25 cellular contexts compared by ENCODE assay signal in the genomic region with DNA sequence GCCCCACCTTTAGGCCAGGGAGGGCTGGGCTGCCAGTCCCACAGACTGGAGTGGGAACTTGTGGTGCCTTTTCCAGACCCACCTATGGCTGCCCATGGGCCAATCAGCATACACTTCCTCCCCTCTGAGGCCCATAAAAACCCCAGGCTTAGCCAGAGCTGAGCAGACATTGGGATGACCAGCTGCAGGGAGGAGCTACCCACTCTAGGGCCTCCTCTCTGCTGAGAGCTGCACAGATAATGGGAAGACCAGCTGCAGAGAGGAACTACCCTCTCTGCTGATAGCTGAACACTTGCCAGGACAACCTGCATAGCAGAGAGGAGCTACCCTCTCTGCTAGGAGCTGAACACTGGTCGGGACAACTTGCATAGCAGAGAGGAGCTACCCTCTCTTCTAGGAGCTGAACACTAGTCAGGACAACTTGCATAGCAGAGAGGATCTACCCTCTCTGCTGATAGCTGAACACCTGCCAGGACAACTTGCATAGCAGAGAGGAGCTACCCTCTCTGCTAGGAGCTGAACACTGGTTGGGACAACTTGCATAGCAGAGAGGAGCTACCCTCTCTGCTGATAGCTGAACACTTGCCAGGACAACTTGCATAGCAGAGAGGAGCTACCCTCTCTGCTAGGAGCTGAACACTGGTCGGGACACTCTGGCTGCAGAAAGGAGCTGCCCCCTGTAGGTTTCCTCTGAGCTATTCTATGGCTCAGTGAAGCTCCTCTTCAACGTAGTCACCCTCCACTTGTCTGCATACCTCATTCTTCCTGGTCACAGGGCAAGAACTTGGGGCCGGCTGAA.
"Had no signal": no experiment of that assay in that cellular context is flagged by ENCODE, and none has a peak within 500 bp of the region (broad histone marks: within the 10 kb centered on the region; RNA-seq: fewer than 3 reads in every experiment).

No MANE protein-coding gene starts in this region.

- H3K4me3 Mint-ChIP-seq: activated naive CD4-positive, alpha-beta T cell treated with anti-CD3 and anti-CD28 coated beads for 36 hours; activated naive CD8-positive, alpha-beta T cell treated with anti-CD3 and anti-CD28 coated beads, Interleukin-2, amount 10 ng/mL, durations not matched to agents 7 days and 5 days; activated T-cell treated with anti-CD3 and anti-CD28 coated beads, Interleukin-2, amount 50 U/mL, for 72 hours; natural killer cell treated with Interleukin-12 subunit alpha and Interleukin-12 subunit beta and Interleukin-15 and Interleukin-18, amount 100 ng/mL, for 72 hours; T-cell had no signal

- H3K4me3 ChIP-seq: cardiac muscle cell, left ventricle myocardium inferior, pancreas, psoas muscle, thoracic aorta, upper lobe of left lung had no signal

- H3K36me3 ChIP-seq: cardiac muscle cell, left ventricle myocardium inferior, pancreas, thoracic aorta, upper lobe of left lung had no signal

- H3K9me3 ChIP-seq: left ventricle myocardium inferior, pancreas, psoas muscle, thoracic aorta, upper lobe of left lung had no signal

- H3K27me3 ChIP-seq: cardiac muscle cell, pancreas, upper lobe of left lung had no signal

- H3K27ac Mint-ChIP-seq: activated naive CD4-positive, alpha-beta T cell treated with anti-CD3 and anti-CD28 coated beads for 36 hours; activated naive CD8-positive, alpha-beta T cell treated with anti-CD3 and anti-CD28 coated beads, Interleukin-2, amount 10 ng/mL, durations not matched to agents 7 days and 5 days; activated T-cell treated with anti-CD3 and anti-CD28 coated beads, Interleukin-2, amount 50 U/mL, for 72 hours; natural killer cell treated with Interleukin-12 subunit alpha and Interleukin-12 subunit beta and Interleukin-15 and Interleukin-18, amount 100 ng/mL, for 72 hours; T-cell had no signal

- FAIRE-seq: endothelial cell of umbilical vein, pancreas, TTC549 had no signal

- H3K9me3 Mint-ChIP-seq: activated naive CD4-positive, alpha-beta T cell treated with anti-CD3 and anti-CD28 coated beads for 36 hours; natural killer cell treated with Interleukin-12 subunit alpha and Interleukin-12 subunit beta and Interleukin-15 and Interleukin-18, amount 100 ng/mL, for 72 hours; T-cell had no signal

- H3K36me3 Mint-ChIP-seq: natural killer cell treated with Interleukin-12 subunit alpha and Interleukin-12 subunit beta and Interleukin-15 and Interleukin-18, amount 100 ng/mL, for 72 hours; T-cell had no signal

- ATAC-seq: activated T-cell treated with anti-CD3 and anti-CD28 coated beads, Interleukin-2, amount 50 U/mL, for 72 hours; esophagus mucosa; pancreas; right cardiac atrium; T-cell had no signal

- H3K27ac ChIP-seq: cardiac muscle cell, left ventricle myocardium inferior, pancreas, psoas muscle, thoracic aorta, upper lobe of left lung had no signal

- DNase-seq: activated CD4-positive, alpha-beta T cell treated with anti-CD3 and anti-CD28 coated beads, Interleukin-2, amount 50 U/mL, for 4 hours; activated effector memory CD4-positive, alpha-beta T cell treated with Interleukin-2 at 50 U/mL for 16 hours; activated naive CD4-positive, alpha-beta T cell treated with anti-CD3 and anti-CD28 coated beads for 36 hours; activated naive CD8-positive, alpha-beta T cell treated with anti-CD3 and anti-CD28 coated beads, Interleukin-2, amount 10 ng/mL, durations not matched to agents 7 days and 5 days; activated T-cell treated with anti-CD3 and anti-CD28 coated beads, Interleukin-2, amount 50 U/mL, for 72 hours; amygdala; dermis blood vessel endothelial cell; effector CD8-positive, alpha-beta T cell; foreskin melanocyte; left ventricle myocardium inferior; mammary epithelial cell; midbrain; psoas muscle; right cardiac atrium; stimulated activated CD4-positive, alpha-beta T cell treated with anti-CD3 and anti-CD28 coated beads, Interleukin-4, amount 100 ng/mL, for 24 hours; stimulated activated naive CD4-positive, alpha-beta T cell treated with Interleukin-2 at 50 U/mL for 16 hours; T-cell had no signal
